ENCODE assay signal across 8 cellular contexts in the genomic region with DNA sequence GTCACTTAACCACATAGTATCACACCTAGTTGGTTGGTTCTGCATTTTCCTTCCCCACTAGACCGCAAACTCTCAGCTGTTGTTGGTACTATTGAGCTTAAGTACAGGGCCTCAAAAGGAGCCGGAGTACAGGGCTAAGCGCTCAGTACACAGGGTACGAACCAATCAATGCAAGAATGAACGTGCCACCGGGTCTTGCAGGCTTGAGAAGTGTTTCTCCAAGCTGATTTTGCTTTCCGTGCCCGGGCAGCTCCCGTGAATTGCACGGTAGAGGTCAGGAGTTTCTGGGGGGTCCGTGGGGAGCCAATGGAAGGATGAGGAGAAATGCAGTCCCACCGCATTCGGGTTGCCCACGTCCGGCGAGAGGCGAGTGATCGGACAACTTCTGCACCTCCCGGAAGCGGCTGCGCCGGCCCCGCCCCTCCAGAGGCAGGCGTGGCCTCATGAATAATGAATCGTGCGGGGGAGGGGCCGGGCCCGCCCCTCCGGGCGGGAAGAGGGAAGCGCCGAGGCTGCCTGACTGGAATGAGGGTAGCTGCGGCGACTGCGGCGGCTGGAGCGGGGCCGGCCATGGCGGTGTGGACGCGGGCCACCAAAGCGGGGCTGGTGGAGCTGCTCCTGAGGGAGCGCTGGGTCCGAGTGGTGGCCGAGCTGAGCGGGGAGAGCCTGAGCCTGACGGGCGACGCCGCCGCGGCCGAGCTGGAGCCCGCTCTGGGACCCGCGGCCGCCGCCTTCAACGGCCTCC. TPM values are rescaled to one million over a fixed set of nuclear protein-coding genes. Genes with fewer than 3 reads are reported as not detected.
A peak's percentile ranks its signal among the peaks of the same experiment; 100 is the strongest.
DNase-seq lines count a peak whose midpoint lies in the region; ATAC-seq and TF ChIP-seq lines count a peak whose summit lies in the region.

A gene (plus strand): TSS at position 523 of the 745 bp plus-strand sequence. CDS start 3 bp downstream, at position 526.

- no peak for TF ChIP-seq CTCF in esophagus squamous epithelium (IDR thresholded peaks at IDR 0.05)

- peaks cover 51% of the 10 kb centered on the region for H3K4me1 Mint-ChIP-seq in stimulated activated effector memory CD8-positive, alpha-beta T cell treated with anti-CD3 and anti-CD28 coated beads, Interleukin-12 subunit alpha, Interleukin-12 subunit beta, amount 100 ng/mL, for 72 hours

- no peaks in the 10 kb centered on the region for H3K9me3 ChIP-seq in esophagus squamous epithelium

- ATAC-seq in GM21515 (IDR thresholded peaks at IDR 0.05; ENCODE audit: unreplicated experiment) = peak; percentile 86
- peak; percentile 86 for ATAC-seq in stimulated activated effector memory CD8-positive, alpha-beta T cell treated with anti-CD3 and anti-CD28 coated beads, Interleukin-12 subunit alpha, Interleukin-12 subunit beta, amount 100 ng/mL, for 72 hours

- H3K27ac Mint-ChIP-seq in stimulated activated effector memory CD8-positive, alpha-beta T cell treated with anti-CD3 and anti-CD28 coated beads, Interleukin-12 subunit alpha, Interleukin-12 subunit beta, amount 100 ng/mL, for 72 hours = peak within 1 kb of the TSS; percentile 95

- TF ChIP-seq POLR2A in esophagus squamous epithelium (IDR thresholded peaks at IDR 0.05) = peak in 3 of 4 donors; percentile 82 to 93 (median 90)

- H3K4me3 ChIP-seq in esophagus squamous epithelium = peak within 1 kb of the TSS; percentile 72 to 91 (median 78)

- no peaks in the 10 kb centered on the region for H3K27me3 ChIP-seq in esophagus squamous epithelium

- 0% methylated on average over 1 to 6 of the region's 59 CpGs for WGBS in esophagus squamous epithelium, 2 donors

- intact Hi-C loops in esophagus squamous epithelium (cut with DNase I) = no loop called here

- H3K27ac ChIP-seq in esophagus squamous epithelium = peak within 1 kb of the TSS; percentile 88 to 99 (median 98)

- peak; percentile 84 for DNase-seq in DMS153 (lab: John Stamatoyannopoulos, UW)
- DNase-seq in HuH-7.5 (ENCODE audit: low spot score) = peak; percentile 95
- peak; percentile 74 for DNase-seq in activated T-helper 1 cell treated with Interleukin-2 at 50 U/mL for 16 hours (ENCODE audit: low read depth)
- DNase-seq in esophagus squamous epithelium (lab: John Stamatoyannopoulos, UW) = peak; percentile 57
- DNase-seq in myocyte (ENCODE audit: low read depth) = peak; percentile 93
- peak; percentile 74 to 94 for DNase-seq in stimulated activated effector memory CD8-positive, alpha-beta T cell treated with anti-CD3 and anti-CD28 coated beads, Interleukin-12 subunit alpha, Interleukin-12 subunit beta, amount 100 ng/mL, for 72 hours (ENCODE audit: low spot score in 2 of 2)

- peaks cover 11 to 89% (median 46%) of the 10 kb centered on the region in 3 donors for H3K4me1 ChIP-seq in esophagus squamous epithelium

- H3K4me3 Mint-ChIP-seq in stimulated activated effector memory CD8-positive, alpha-beta T cell treated with anti-CD3 and anti-CD28 coated beads, Interleukin-12 subunit alpha, Interleukin-12 subunit beta, amount 100 ng/mL, for 72 hours = peak within 1 kb of the TSS; percentile 95

- peaks cover 28% of the 10 kb centered on the region for H3K36me3 Mint-ChIP-seq in stimulated activated effector memory CD8-positive, alpha-beta T cell treated with anti-CD3 and anti-CD28 coated beads, Interleukin-12 subunit alpha, Interleukin-12 subunit beta, amount 100 ng/mL, for 72 hours

- no peaks in the 10 kb centered on the region for H3K36me3 ChIP-seq in esophagus squamous epithelium

- H3K9me3 Mint-ChIP-seq in stimulated activated effector memory CD8-positive, alpha-beta T cell treated with anti-CD3 and anti-CD28 coated beads, Interleukin-12 subunit alpha, Interleukin-12 subunit beta, amount 100 ng/mL, for 72 hours = no peaks in the 10 kb centered on the region

TF ChIP-seq in PFSK-1, 5 proteins besides CTCF, POLR2A, EP300 and RAD21:
- TF ChIP-seq, protein P1, sequence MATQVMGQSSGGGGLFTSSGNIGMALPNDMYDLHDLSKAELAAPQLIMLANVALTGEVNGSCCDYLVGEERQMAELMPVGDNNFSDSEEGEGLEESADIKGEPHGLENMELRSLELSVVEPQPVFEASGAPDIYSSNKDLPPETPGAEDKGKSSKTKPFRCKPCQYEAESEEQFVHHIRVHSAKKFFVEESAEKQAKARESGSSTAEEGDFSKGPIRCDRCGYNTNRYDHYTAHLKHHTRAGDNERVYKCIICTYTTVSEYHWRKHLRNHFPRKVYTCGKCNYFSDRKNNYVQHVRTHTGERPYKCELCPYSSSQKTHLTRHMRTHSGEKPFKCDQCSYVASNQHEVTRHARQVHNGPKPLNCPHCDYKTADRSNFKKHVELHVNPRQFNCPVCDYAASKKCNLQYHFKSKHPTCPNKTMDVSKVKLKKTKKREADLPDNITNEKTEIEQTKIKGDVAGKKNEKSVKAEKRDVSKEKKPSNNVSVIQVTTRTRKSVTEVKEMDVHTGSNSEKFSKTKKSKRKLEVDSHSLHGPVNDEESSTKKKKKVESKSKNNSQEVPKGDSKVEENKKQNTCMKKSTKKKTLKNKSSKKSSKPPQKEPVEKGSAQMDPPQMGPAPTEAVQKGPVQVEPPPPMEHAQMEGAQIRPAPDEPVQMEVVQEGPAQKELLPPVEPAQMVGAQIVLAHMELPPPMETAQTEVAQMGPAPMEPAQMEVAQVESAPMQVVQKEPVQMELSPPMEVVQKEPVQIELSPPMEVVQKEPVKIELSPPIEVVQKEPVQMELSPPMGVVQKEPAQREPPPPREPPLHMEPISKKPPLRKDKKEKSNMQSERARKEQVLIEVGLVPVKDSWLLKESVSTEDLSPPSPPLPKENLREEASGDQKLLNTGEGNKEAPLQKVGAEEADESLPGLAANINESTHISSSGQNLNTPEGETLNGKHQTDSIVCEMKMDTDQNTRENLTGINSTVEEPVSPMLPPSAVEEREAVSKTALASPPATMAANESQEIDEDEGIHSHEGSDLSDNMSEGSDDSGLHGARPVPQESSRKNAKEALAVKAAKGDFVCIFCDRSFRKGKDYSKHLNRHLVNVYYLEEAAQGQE (IDR thresholded peaks at IDR 0.05; ENCODE audit: insufficient read depth in 1 of 2, low read depth in 2 of 2, low read length in 2 of 2) = no peak
- TF ChIP-seq FOXP2 (optimal IDR thresholded peaks at IDR 0.05; ENCODE audit: borderline replicate concordance, extremely low read depth, extremely low read length, insufficient read depth) (peak; percentile 58), SIN3A (IDR thresholded peaks at IDR 0.05; ENCODE audit: borderline replicate concordance, insufficient read depth, low read length) (0 out of 2 replicates have a peak, but pooled peaks have one; percentile 72), POLR2AphosphoS5 (IDR thresholded peaks at IDR 0.05; ENCODE audit: low read depth, low read length) (peak; percentile 88), TAF1 (IDR thresholded peaks at IDR 0.05; ENCODE audit: borderline replicate concordance, insufficient read depth, low read length) (peak; percentile 84)

RNA-seq across cellular contexts. Expression of the gene that starts here (rescaled TPM):
- polyA plus RNA-seq in PFSK-1 (2012; ENCODE audit: insufficient read length, low read depth) = 14.0 TPM
- total RNA-seq in esophagus squamous epithelium (10 to 100 TPM; 25.5 to 49.6 (median 25.9) TPM), myocyte (21.3 and 28.9 TPM in 2 replicates)
- 4.1 TPM for polyA plus RNA-seq in myocyte (2012)

Comparison
In these comparisons a context has a peak if more than half of its experiments do, and no peak if none do; other contexts are left out.
1. Peak in every context shown above with its lines: DNase-seq, ATAC-seq, H3K4me3 ChIP-seq and H3K27ac ChIP-seq.